32 cellular contexts compared by ENCODE assay signal in the genomic region with DNA sequence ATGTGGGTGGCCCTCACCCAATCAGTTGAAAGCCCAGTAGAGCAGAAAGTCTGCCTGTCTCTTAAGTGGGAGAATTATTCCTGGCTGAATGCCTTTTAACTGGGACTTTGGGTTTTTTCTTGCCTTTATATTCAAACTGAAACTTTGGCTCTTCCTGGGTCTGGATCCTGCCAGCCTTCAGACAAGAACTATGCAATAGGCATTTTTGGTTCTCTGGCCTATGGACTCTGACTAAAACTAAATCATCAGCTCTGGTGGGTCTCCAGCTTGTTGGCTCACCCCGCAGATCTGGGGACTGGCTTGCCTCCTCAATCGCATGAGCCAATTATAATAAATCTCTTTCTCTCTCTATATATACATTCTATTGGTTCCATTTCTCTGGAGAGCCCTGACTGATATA.
"Had no signal": no experiment of that assay in that cellular context is flagged by ENCODE, and none has a peak within 500 bp of the region (broad histone marks: within the 10 kb centered on the region; RNA-seq: fewer than 3 reads in every experiment).

No MANE protein-coding gene starts in this region.

- H3K9me3 ChIP-seq: adrenal gland, ascending aorta had no signal

- ATAC-seq: activated naive CD4-positive, alpha-beta T cell treated with anti-CD3 and anti-CD28 coated beads, Interleukin-2, amount 50 U/mL, for 72 hours; activated naive CD8-positive, alpha-beta T cell treated with anti-CD3 and anti-CD28 coated beads, Interleukin-2, amount 50 U/mL, for 24 hours; activated T-cell treated with anti-CD3 and anti-CD28 coated beads, Interleukin-2, amount 50 U/mL, for 4 hours; activated T-cell treated with anti-CD3 and anti-CD28 coated beads, Interleukin-2, amount 50 U/mL, for 72 hours; activated T-helper 17 cell treated with anti-CD3 and anti-CD28 coated beads, Interleukin-2, amount 50 U/mL, for 72 hours; body of pancreas had no signal

- H3K4me3 ChIP-seq: adrenal gland, ascending aorta, body of pancreas, breast epithelium, cardiac muscle cell had no signal

- H3K4me1 ChIP-seq: adrenal gland, ascending aorta, body of pancreas, breast epithelium had no signal

- H3K27ac ChIP-seq: adrenal gland, ascending aorta, body of pancreas, brain microvascular endothelial cell, breast epithelium, cardiac muscle cell had no signal

- H3K27me3 ChIP-seq: adrenal gland, ascending aorta, body of pancreas, brain microvascular endothelial cell, breast epithelium, cardiac muscle cell had no signal

- H3K36me3 ChIP-seq: adrenal gland, ascending aorta, brain microvascular endothelial cell, breast epithelium, cardiac muscle cell had no signal

- DNase-seq: activated effector memory CD4-positive, alpha-beta T cell treated with anti-CD3 and anti-CD28 coated beads, Interleukin-2, amount 50 U/mL, for 16 hours; activated effector memory CD4-positive, alpha-beta T cell treated with Interleukin-2 at 50 U/mL for 16 hours; activated gamma-delta T cell; activated gamma-delta T cell treated with Interleukin-2 at 50 U/mL for 16 hours; activated naive CD4-positive, alpha-beta T cell; activated naive CD4-positive, alpha-beta T cell treated with anti-CD3 and anti-CD28 coated beads for 36 hours; activated naive CD4-positive, alpha-beta T cell treated with anti-CD3 and anti-CD28 coated beads, Interleukin-2, amount 10 ng/mL, durations not matched to agents 7 days and 5 days; activated naive CD4-positive, alpha-beta T cell treated with anti-CD3 and anti-CD28 coated beads, Interleukin-2, amount 50 U/mL, for 16 hours; activated naive CD4-positive, alpha-beta T cell treated with Interleukin-2 at 50 U/mL for 16 hours; activated naive CD8-positive, alpha-beta T cell treated with anti-CD3 and anti-CD28 coated beads for 36 hours; activated naive CD8-positive, alpha-beta T cell treated with anti-CD3 and anti-CD28 coated beads, Interleukin-2, amount 10 ng/mL, durations not matched to agents 7 days and 5 days; activated naive CD8-positive, alpha-beta T cell treated with anti-CD3 and anti-CD28 coated beads, Interleukin-2, amount 50 U/mL, for 24 hours; activated T-cell treated with anti-CD3 and anti-CD28 coated beads, Interleukin-2, amount 50 U/mL, for 1 hour; activated T-cell treated with anti-CD3 and anti-CD28 coated beads, Interleukin-2, amount 50 U/mL, for 24 hours; activated T-cell treated with anti-CD3 and anti-CD28 coated beads, Interleukin-2, amount 50 U/mL, for 4 hours; activated T-cell treated with anti-CD3 and anti-CD28 coated beads, Interleukin-2, amount 50 U/mL, for 48 hours; activated T-cell treated with anti-CD3 and anti-CD28 coated beads, Interleukin-2, amount 50 U/mL, for 72 hours; adrenal gland; amniotic stem cell; amygdala; anterior cingulate cortex; aorta; body of pancreas; brain microvascular endothelial cell; caudate nucleus; central memory CD4-positive, alpha-beta T cell; cerebellar nuclear complex had no signal
